12 cellular contexts compared by ENCODE assay signal in the genomic region with DNA sequence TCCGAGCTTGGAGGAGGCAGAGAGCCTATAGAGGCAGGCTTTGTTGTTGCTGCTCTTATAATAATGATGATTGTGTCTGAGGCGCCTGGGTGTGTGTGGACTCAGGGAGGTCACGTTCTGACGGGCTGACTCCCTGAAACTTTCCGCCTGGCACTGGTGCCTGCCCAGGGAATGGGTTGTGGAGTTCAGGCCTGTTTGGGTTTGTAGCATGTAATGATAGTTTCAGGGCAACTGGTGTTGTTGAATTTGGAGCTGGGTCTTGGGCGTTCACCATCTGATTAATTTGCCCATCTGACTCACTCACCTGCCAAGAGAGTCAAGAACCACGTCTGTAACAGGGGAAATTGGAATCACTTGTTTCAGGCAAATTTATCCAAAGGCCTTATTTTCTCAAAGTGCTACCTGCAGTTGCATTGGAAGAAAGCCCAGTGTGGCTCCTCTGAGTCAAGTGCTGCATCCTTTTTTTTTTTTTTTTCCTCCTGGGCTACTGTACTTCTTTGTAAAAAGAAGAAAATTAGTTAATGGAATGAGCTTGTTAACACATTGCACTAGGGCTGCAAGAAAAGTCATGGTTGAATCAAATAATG.
A peak's percentile ranks its signal among the peaks of the same experiment; 100 is the strongest.
DNase-seq lines count a peak whose midpoint lies in the region; ATAC-seq, FAIRE-seq and TF ChIP-seq lines count a peak whose summit lies in the region.
"Had no signal": no experiment of that assay in that cellular context is flagged by ENCODE, and none has a peak within 500 bp of the region (broad histone marks: within the 10 kb centered on the region; RNA-seq: fewer than 3 reads in every experiment).

No MANE protein-coding gene starts in this region.

- H3K27me3 ChIP-seq in GM23338 (ENCODE audit: insufficient read depth) (no peaks in the 10 kb centered on the region), adrenal gland (no peaks in the 10 kb centered on the region)
- H3K27me3 ChIP-seq: SJCRH30 had no signal

- H3F3A ChIP-seq in GM23338 (replicated peaks; ENCODE audit: low read depth), result no peaks in the 10 kb centered on the region

- no peak for ATAC-seq in GM23338
- ATAC-seq: HCT116 had no signal

- peaks cover 13% of the 10 kb centered on the region for H3K4me1 ChIP-seq in GM23338 (ENCODE audit: insufficient read depth)
- peaks cover 35 to 47% of the 10 kb centered on the region in 2 donors for H3K4me1 ChIP-seq in adrenal gland (replicated peaks in 1 of 2)

- no peaks in the 10 kb centered on the region for H3K79me2 ChIP-seq in GM23338 (replicated peaks; ENCODE audit: insufficient read depth)

- no peaks in the 10 kb centered on the region for H3K9me3 ChIP-seq in adrenal gland (replicated peaks in 1 of 3)
- H3K9me3 ChIP-seq: SJCRH30 had no signal

- H3K36me3 Mint-ChIP-seq in GM23338 (ENCODE audit: low read depth), result peaks cover 4% of the 10 kb centered on the region; the same call in 2 of the 3 replicates

- TF ChIP-seq CTCF in GM23338 (conservative IDR thresholded peaks at IDR 0.05; ENCODE audit: low read depth in 2 of 2) (no peak), adrenal gland (IDR thresholded peaks at IDR 0.05) (no peak)

- intact Hi-C loops in adrenal gland (cut with DNase I), result loop anchor here (10.0 kb wide), 2 partner anchors 104 to 386 kb away; partner anchors contain the start of gene GADD45G (in 1 of the 2)

- TF ChIP-seq POLR2A in adrenal gland (IDR thresholded peaks at IDR 0.05), result no peak

- no peaks in the 10 kb centered on the region for H4K20me1 ChIP-seq in GM23338 (replicated peaks; ENCODE audit: insufficient read depth)

- 75 to 85% (median 78%) methylated on average over 7 of the region's 7 CpGs for WGBS in adrenal gland, 4 donors

- H3K4me1 Mint-ChIP-seq in GM23338, result peaks cover 6% of the 10 kb centered on the region

- no peak overlapping the region for H3K4me3 ChIP-seq in GM23338
- H3K4me3 ChIP-seq in adrenal gland, result no peak overlapping the region
- H3K4me3 ChIP-seq: SJCRH30 had no signal

- peaks cover 3% of the 10 kb centered on the region for H3K27me3 Mint-ChIP-seq in GM23338 (ENCODE audit: insufficient read depth, low read depth, poor library complexity)

- DNase-seq in NCI-H1092 treated with DMSO at 0.1 percent for 48 hours (lab: John Stamatoyannopoulos, UW), result peak; percentile 52
- no peak for DNase-seq in NCI-H1092 (lab: John Stamatoyannopoulos, UW)
- DNase-seq in GM23338 (ENCODE audit: low spot score), result peak; percentile 8
- peak in 2 of 7 donors; percentile 55 to 61 for DNase-seq in adrenal gland
- no peak for DNase-seq in substantia nigra (lab: John Stamatoyannopoulos, UW)
- no peak for DNase-seq in effector CD4-positive, alpha-beta T cell
- DNase-seq in HuH-7 (ENCODE audit: low spot score), result no peak
- DNase-seq: NCI-H2029, SJCRH30 had no signal

- H3K9me2 ChIP-seq in GM23338 (ENCODE audit: insufficient read depth), result 0 out of 2 replicates have a peak, but pooled peaks cover 5% of the 10 kb centered on the region

- no peak overlapping the region for H2AFZ ChIP-seq in GM23338

- peaks cover 28% of the 10 kb centered on the region; the same call in 2 of the 3 replicates for H3K9me3 Mint-ChIP-seq in GM23338

- FAIRE-seq in islet of Langerhans (lab: Jason Lieb, UNC), result peak; percentile 76

- no peaks in the 10 kb centered on the region for H3K36me3 ChIP-seq in GM23338 (ENCODE audit: insufficient read depth)
- no peaks in the 10 kb centered on the region for H3K36me3 ChIP-seq in adrenal gland (replicated peaks in 1 of 2)
- H3K36me3 ChIP-seq: SJCRH30 had no signal

- H3K4me3 Mint-ChIP-seq in GM23338, result no peak overlapping the region

- H3K27ac ChIP-seq in GM23338 (ENCODE audit: low read depth) (no peak overlapping the region), adrenal gland (peak overlapping the region in 3 of 5 donors; percentile 14 to 86 (median 70)), substantia nigra (ENCODE audit: low read depth, low read length, poor library complexity, severe bottlenecking) (no peak overlapping the region)
- H3K27ac ChIP-seq: 22Rv1, SJCRH30 had no signal

- H3K4me2 ChIP-seq in GM23338, result no peak overlapping the region

- H3K27ac Mint-ChIP-seq in GM23338, result no peak overlapping the region

TF ChIP-seq in GM23338, 12 proteins besides CTCF, POLR2A, EP300 and RAD21 (continues in another document):
- TF ChIP-seq ZNF114 (CRISPR knock-in tag; IDR thresholded peaks at IDR 0.05) (no peak), REST (IDR thresholded peaks at IDR 0.05; ENCODE audit: unreplicated experiment) (no peak), JUNB (IDR thresholded peaks at IDR 0.05; ENCODE audit: unreplicated experiment) (no peak), STAT1 (IDR thresholded peaks at IDR 0.05; ENCODE audit: unreplicated experiment) (no peak)
- TF ChIP-seq, protein P1, sequence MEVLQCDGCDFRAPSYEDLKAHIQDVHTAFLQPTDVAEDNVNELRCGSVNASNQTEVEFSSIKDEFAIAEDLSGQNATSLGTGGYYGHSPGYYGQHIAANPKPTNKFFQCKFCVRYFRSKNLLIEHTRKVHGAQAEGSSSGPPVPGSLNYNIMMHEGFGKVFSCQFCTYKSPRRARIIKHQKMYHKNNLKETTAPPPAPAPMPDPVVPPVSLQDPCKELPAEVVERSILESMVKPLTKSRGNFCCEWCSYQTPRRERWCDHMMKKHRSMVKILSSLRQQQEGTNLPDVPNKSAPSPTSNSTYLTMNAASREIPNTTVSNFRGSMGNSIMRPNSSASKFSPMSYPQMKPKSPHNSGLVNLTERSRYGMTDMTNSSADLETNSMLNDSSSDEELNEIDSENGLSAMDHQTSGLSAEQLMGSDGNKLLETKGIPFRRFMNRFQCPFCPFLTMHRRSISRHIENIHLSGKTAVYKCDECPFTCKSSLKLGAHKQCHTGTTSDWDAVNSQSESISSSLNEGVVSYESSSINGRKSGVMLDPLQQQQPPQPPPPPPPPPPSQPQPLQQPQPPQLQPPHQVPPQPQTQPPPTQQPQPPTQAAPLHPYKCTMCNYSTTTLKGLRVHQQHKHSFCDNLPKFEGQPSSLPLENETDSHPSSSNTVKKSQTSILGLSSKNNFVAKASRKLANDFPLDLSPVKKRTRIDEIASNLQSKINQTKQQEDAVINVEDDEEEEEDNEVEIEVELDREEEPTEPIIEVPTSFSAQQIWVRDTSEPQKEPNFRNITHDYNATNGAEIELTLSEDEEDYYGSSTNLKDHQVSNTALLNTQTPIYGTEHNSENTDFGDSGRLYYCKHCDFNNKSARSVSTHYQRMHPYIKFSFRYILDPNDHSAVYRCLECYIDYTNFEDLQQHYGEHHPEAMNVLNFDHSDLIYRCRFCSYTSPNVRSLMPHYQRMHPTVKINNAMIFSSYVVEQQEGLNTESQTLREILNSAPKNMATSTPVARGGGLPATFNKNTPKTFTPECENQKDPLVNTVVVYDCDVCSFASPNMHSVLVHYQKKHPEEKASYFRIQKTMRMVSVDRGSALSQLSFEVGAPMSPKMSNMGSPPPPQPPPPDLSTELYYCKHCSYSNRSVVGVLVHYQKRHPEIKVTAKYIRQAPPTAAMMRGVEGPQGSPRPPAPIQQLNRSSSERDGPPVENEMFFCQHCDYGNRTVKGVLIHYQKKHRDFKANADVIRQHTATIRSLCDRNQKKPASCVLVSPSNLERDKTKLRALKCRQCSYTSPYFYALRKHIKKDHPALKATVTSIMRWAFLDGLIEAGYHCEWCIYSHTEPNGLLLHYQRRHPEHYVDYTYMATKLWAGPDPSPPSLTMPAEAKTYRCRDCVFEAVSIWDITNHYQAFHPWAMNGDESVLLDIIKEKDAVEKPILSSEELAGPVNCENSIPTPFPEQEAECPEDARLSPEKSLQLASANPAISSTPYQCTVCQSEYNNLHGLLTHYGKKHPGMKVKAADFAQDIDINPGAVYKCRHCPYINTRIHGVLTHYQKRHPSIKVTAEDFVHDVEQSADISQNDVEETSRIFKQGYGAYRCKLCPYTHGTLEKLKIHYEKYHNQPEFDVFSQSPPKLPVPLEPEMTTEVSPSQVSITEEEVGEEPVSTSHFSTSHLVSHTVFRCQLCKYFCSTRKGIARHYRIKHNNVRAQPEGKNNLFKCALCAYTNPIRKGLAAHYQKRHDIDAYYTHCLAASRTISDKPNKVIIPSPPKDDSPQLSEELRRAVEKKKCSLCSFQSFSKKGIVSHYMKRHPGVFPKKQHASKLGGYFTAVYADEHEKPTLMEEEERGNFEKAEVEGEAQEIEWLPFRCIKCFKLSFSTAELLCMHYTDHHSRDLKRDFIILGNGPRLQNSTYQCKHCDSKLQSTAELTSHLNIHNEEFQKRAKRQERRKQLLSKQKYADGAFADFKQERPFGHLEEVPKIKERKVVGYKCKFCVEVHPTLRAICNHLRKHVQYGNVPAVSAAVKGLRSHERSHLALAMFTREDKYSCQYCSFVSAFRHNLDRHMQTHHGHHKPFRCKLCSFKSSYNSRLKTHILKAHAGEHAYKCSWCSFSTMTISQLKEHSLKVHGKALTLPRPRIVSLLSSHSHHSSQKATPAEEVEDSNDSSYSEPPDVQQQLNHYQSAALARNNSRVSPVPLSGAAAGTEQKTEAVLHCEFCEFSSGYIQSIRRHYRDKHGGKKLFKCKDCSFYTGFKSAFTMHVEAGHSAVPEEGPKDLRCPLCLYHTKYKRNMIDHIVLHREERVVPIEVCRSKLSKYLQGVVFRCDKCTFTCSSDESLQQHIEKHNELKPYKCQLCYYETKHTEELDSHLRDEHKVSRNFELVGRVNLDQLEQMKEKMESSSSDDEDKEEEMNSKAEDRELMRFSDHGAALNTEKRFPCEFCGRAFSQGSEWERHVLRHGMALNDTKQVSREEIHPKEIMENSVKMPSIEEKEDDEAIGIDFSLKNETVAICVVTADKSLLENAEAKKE (CRISPR knock-in tag; IDR thresholded peaks at IDR 0.05), result no peak

Comparison
In these comparisons a context has a peak if more than half of its experiments do, and no peak if none do; other contexts are left out.
1. DNase-seq: peak in NCI-H1092 treated with DMSO at 0.1 percent for 48 hours (single experiment) and GM23338 (single experiment); none in NCI-H1092 (single experiment), substantia nigra (0 of 49), effector CD4-positive, alpha-beta T cell (single experiment) and HuH-7 (single experiment).
2. H3K27ac ChIP-seq: peak in adrenal gland (3 of 5); none in GM23338 (single experiment) and substantia nigra (single experiment).